Comparison of ENCODE assay signal across 1 cellular context in genomic region chr2:27303093-27304025, GRCh38.
TF ChIP-seq lines count a peak whose summit lies in the region.

No MANE protein-coding gene starts in this region.

TF ChIP-seq in HEK293, 187 proteins besides CTCF, POLR2A, EP300 and RAD21 (continued from another document and continues in another):
- no peak for TF ChIP-seq ZBTB6 (tag by site-specific recombination; IDR thresholded peaks at IDR 0.05)
- no peak for TF ChIP-seq ZNF473 (tag by site-specific recombination; IDR thresholded peaks at IDR 0.05)
- no peak for TF ChIP-seq ZNF76 (tag by site-specific recombination; IDR thresholded peaks at IDR 0.05; ENCODE audit: borderline replicate concordance, low read depth)
- TF ChIP-seq ZNF26 (tag by site-specific recombination; IDR thresholded peaks at IDR 0.05) = no peak
- TF ChIP-seq PATZ1 (tag by site-specific recombination; IDR thresholded peaks at IDR 0.05) = no peak
- peak; percentile 89; the same call in 1 of the 2 replicates for TF ChIP-seq ZNF394 (tag by site-specific recombination; IDR thresholded peaks at IDR 0.05; ENCODE audit: borderline replicate concordance)
- no peak for TF ChIP-seq ZNF169 (tag by site-specific recombination; IDR thresholded peaks at IDR 0.05)
- TF ChIP-seq ZNF639 (tag by site-specific recombination; IDR thresholded peaks at IDR 0.05) = no peak
- no peak for TF ChIP-seq ZNF398 (tag by site-specific recombination; IDR thresholded peaks at IDR 0.05)
- no peak for TF ChIP-seq ZXDB (tag by site-specific recombination; IDR thresholded peaks at IDR 0.05)
- TF ChIP-seq ZNF311 (tag by site-specific recombination; IDR thresholded peaks at IDR 0.05; ENCODE audit: borderline replicate concordance) = no peak
- TF ChIP-seq ZFP37 (tag by site-specific recombination; IDR thresholded peaks at IDR 0.05) = no peak
- TF ChIP-seq ZNF324 (tag by site-specific recombination; IDR thresholded peaks at IDR 0.05) = no peak
- TF ChIP-seq ZBTB10 (tag by site-specific recombination; IDR thresholded peaks at IDR 0.05) = no peak
- no peak for TF ChIP-seq ZNF24 (tag by site-specific recombination; IDR thresholded peaks at IDR 0.05)
- TF ChIP-seq ZBTB8A (tag by site-specific recombination; IDR thresholded peaks at IDR 0.05) = no peak
- no peak for TF ChIP-seq ZNF426 (tag by site-specific recombination; IDR thresholded peaks at IDR 0.05)
- no peak for TF ChIP-seq KLF9 (tag by site-specific recombination; IDR thresholded peaks at IDR 0.05; ENCODE audit: low read depth)
- TF ChIP-seq ZNF585B (tag by site-specific recombination; IDR thresholded peaks at IDR 0.05) = no peak
- TF ChIP-seq ZBTB21 (tag by site-specific recombination; IDR thresholded peaks at IDR 0.05) = peak; percentile 70
- no peak for TF ChIP-seq ZNF148 (tag by site-specific recombination; IDR thresholded peaks at IDR 0.05; ENCODE audit: borderline replicate concordance)
- no peak for TF ChIP-seq EGR2 (tag by site-specific recombination; IDR thresholded peaks at IDR 0.05; ENCODE audit: low read depth)
- no peak for TF ChIP-seq ZNF645 (tag by site-specific recombination; IDR thresholded peaks at IDR 0.05)
- TF ChIP-seq ZNF121 (tag by site-specific recombination; IDR thresholded peaks at IDR 0.05) = peak; percentile 73
- TF ChIP-seq ZNF623 (tag by site-specific recombination; IDR thresholded peaks at IDR 0.05) = no peak
- peak; percentile 91 for TF ChIP-seq ZNF654 (tag by site-specific recombination; IDR thresholded peaks at IDR 0.05; ENCODE audit: low read depth)
- no peak for TF ChIP-seq PRDM4 (tag by site-specific recombination; IDR thresholded peaks at IDR 0.05)
- TF ChIP-seq ZNF521 (tag by site-specific recombination; IDR thresholded peaks at IDR 0.05) = no peak
- no peak for TF ChIP-seq ZNF677 (tag by site-specific recombination; IDR thresholded peaks at IDR 0.05)
- TF ChIP-seq KLF1 (tag by site-specific recombination; IDR thresholded peaks at IDR 0.05) = no peak
- TF ChIP-seq PRDM2 (tag by site-specific recombination; IDR thresholded peaks at IDR 0.05; ENCODE audit: borderline replicate concordance) = no peak
- TF ChIP-seq KLF7 (tag by site-specific recombination; IDR thresholded peaks at IDR 0.05; ENCODE audit: borderline replicate concordance) = no peak
- TF ChIP-seq ZNF221 (tag by site-specific recombination; IDR thresholded peaks at IDR 0.05; ENCODE audit: borderline replicate concordance) = no peak
